In the genomic region with DNA sequence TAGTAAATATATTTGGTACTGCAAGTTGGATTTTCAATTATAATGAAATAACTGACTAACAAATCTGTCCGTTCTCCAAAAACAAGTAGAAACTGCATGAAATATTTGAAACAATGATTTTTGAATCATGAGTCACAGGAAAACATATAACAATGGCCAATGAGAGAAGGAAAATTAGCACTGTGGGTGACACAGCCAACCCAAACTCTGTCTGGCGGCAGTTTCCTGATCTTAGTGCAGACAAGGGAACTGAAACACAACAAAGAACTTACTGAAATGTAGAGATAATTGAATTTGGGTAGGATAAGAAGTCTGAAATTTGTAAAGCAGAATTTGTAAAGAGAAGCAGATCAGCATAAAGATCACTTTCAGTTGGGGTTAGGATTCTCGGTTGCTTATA, we compare ENCODE assay signal across 1 cellular context.
A peak's percentile ranks its signal among the peaks of the same experiment; 100 is the strongest.
TF ChIP-seq lines count a peak whose summit lies in the region.

No MANE protein-coding gene starts in this region.

TF ChIP-seq in SK-N-SH, 30 proteins besides CTCF, POLR2A, EP300 and RAD21 (continued from another document):
- TF ChIP-seq, protein P1, sequence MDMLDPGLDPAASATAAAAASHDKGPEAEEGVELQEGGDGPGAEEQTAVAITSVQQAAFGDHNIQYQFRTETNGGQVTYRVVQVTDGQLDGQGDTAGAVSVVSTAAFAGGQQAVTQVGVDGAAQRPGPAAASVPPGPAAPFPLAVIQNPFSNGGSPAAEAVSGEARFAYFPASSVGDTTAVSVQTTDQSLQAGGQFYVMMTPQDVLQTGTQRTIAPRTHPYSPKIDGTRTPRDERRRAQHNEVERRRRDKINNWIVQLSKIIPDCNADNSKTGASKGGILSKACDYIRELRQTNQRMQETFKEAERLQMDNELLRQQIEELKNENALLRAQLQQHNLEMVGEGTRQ (IDR thresholded peaks at IDR 0.05; ENCODE audit: borderline replicate concordance, low read depth, low read length): no peak
- no peak for TF ChIP-seq REST (IDR thresholded peaks at IDR 0.05; ENCODE audit: low read depth, low read length)
- peak; percentile 22; the same call in 1 of the 2 replicates for TF ChIP-seq PBX3 (IDR thresholded peaks at IDR 0.05)
- no peak for TF ChIP-seq ELF1 (IDR thresholded peaks at IDR 0.05)
- TF ChIP-seq EZH2phosphoT487 (IDR thresholded peaks at IDR 0.05; ENCODE audit: borderline replicate concordance, low read depth): no peak
- TF ChIP-seq JUND (IDR thresholded peaks at IDR 0.05): peak; percentile 60
- no peak for TF ChIP-seq RCOR1 (IDR thresholded peaks at IDR 0.05; ENCODE audit: low read length)
- TF ChIP-seq, protein P2, sequence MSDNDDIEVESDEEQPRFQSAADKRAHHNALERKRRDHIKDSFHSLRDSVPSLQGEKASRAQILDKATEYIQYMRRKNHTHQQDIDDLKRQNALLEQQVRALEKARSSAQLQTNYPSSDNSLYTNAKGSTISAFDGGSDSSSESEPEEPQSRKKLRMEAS (IDR thresholded peaks at IDR 0.05; ENCODE audit: low read depth): no peak
- no peak for TF ChIP-seq POLR2AphosphoS5 (IDR thresholded peaks at IDR 0.05; ENCODE audit: low read depth, low read length)
- TF ChIP-seq ZBTB33 (IDR thresholded peaks at IDR 0.05; ENCODE audit: borderline replicate concordance, low read depth): no peak
- no peak for TF ChIP-seq CHD2 (IDR thresholded peaks at IDR 0.05; ENCODE audit: low read length, partially characterized antibody)
- no peak for TF ChIP-seq NRF1 (IDR thresholded peaks at IDR 0.05; ENCODE audit: low read depth, low read length)
- TF ChIP-seq SMC3 (IDR thresholded peaks at IDR 0.05; ENCODE audit: low read depth, low read length): no peak
- no peak for TF ChIP-seq NFIC (IDR thresholded peaks at IDR 0.05; ENCODE audit: borderline replicate concordance)
- TF ChIP-seq USF1 (IDR thresholded peaks at IDR 0.05; ENCODE audit: borderline replicate concordance, low read depth): no peak
- TF ChIP-seq SIN3A (IDR thresholded peaks at IDR 0.05; ENCODE audit: borderline replicate concordance, low read depth, low read length): no peak
- TF ChIP-seq FOSL2 (IDR thresholded peaks at IDR 0.05; ENCODE audit: borderline replicate concordance, low read depth): peak; percentile 48; the same call in 1 of the 2 replicates
- no peak for TF ChIP-seq RXRA (IDR thresholded peaks at IDR 0.05; ENCODE audit: borderline replicate concordance, low read depth)
- TF ChIP-seq YY1 (IDR thresholded peaks at IDR 0.05; ENCODE audit: low read depth): no peak
- no peak for TF ChIP-seq MEF2A (IDR thresholded peaks at IDR 0.05; ENCODE audit: borderline replicate concordance, low read depth)
- no peak for TF ChIP-seq TAF1 (IDR thresholded peaks at IDR 0.05; ENCODE audit: borderline replicate concordance, low read depth, low read length)
